Comparison of ENCODE assay signal across 18 cellular contexts in genomic region chr3:20097015-20097414, GRCh38. TPM values are rescaled to one million over a fixed set of nuclear protein-coding genes. Genes with fewer than 3 reads are reported as not detected.
DNase-seq lines count a peak whose midpoint lies in the region; ATAC-seq and TF ChIP-seq lines count a peak whose summit lies in the region.
"Had no signal": no experiment of that assay in that cellular context is flagged by ENCODE, and none has a peak within 500 bp of the region (broad histone marks: within the 10 kb centered on the region; RNA-seq: fewer than 3 reads in every experiment).

No MANE protein-coding gene starts in this region.

- TF ChIP-seq CTCF in VCaP (conservative IDR thresholded peaks at IDR 0.05) (no peak), dorsolateral prefrontal cortex (IDR thresholded peaks at IDR 0.05 in 54 of 56, conservative IDR thresholded peaks at IDR 0.05 in 2 of 56; ENCODE audit: low read depth in 1 of 56, partially characterized antibody in 56 of 56) (no peak)

- H3K9me3 Mint-ChIP-seq in activated T-cell treated with anti-CD3 and anti-CD28 coated beads, Interleukin-2, amount 50 U/mL, for 24 hours, result no peaks in the 10 kb centered on the region

- H3K4me3 ChIP-seq in dorsolateral prefrontal cortex, result no peak overlapping the region
- H3K4me3 ChIP-seq: left ventricle myocardium inferior had no signal

- peaks cover 50% of the 10 kb centered on the region for H3K36me3 Mint-ChIP-seq in activated T-cell treated with anti-CD3 and anti-CD28 coated beads, Interleukin-2, amount 50 U/mL, for 24 hours (ENCODE audit: low read depth)

- H3K27ac ChIP-seq in VCaP (peak overlapping the region; percentile 68), dorsolateral prefrontal cortex (peak overlapping the region in 36 of 59 donors; percentile 1 to 95 (median 46))
- H3K27ac ChIP-seq: left ventricle myocardium inferior, neutrophil had no signal

- H3K27ac Mint-ChIP-seq in activated T-cell treated with anti-CD3 and anti-CD28 coated beads, Interleukin-2, amount 50 U/mL, for 24 hours, result peak overlapping the region; percentile 29
- H3K27ac Mint-ChIP-seq: B cell had no signal

- ATAC-seq in sciatic nerve (peak; percentile 49), GM21381 (IDR thresholded peaks at IDR 0.05; ENCODE audit: unreplicated experiment) (no peak), HG03039 (IDR thresholded peaks at IDR 0.05; ENCODE audit: unreplicated experiment) (no peak)

- no peak for DNase-seq in activated T-cell treated with anti-CD3 and anti-CD28 coated beads, Interleukin-2, amount 50 U/mL, for 24 hours
- DNase-seq in activated T-cell treated with anti-CD3 and anti-CD28 coated beads, Interleukin-2, amount 50 U/mL, for 1 hour, result no peak
- no peak for DNase-seq in dorsolateral prefrontal cortex
- no peak for DNase-seq in sciatic nerve (ENCODE audit: low spot score)
- no peak for DNase-seq in stimulated activated CD4-positive, alpha-beta T cell treated with anti-CD3 and anti-CD28 coated beads, Interleukin-4, amount 100 ng/mL, for 24 hours
- DNase-seq: activated effector memory CD4-positive, alpha-beta T cell treated with anti-CD3 and anti-CD28 coated beads, Interleukin-2, amount 50 U/mL, for 16 hours; anterior cingulate cortex; EL; left ventricle myocardium inferior; NCI-H1105; NCI-H2081; NCI-H446 treated with DMSO at 0.1 percent for 48 hours; T-helper 9 cell had no signal

- no peaks in the 10 kb centered on the region for H3K27me3 ChIP-seq in dorsolateral prefrontal cortex
- H3K27me3 ChIP-seq: neutrophil had no signal

- intact Hi-C loops in dorsolateral prefrontal cortex (cut with DNase I) (no loop called here), sciatic nerve (cut with DNase I) (no loop called here)

- H3K4me1 Mint-ChIP-seq in activated T-cell treated with anti-CD3 and anti-CD28 coated beads, Interleukin-2, amount 50 U/mL, for 24 hours (ENCODE audit: low read depth), result peaks cover 31% of the 10 kb centered on the region

- no peaks in the 10 kb centered on the region for H3K27me3 Mint-ChIP-seq in activated T-cell treated with anti-CD3 and anti-CD28 coated beads, Interleukin-2, amount 50 U/mL, for 24 hours
- H3K27me3 Mint-ChIP-seq: B cell had no signal

- H3K4me3 Mint-ChIP-seq in activated T-cell treated with anti-CD3 and anti-CD28 coated beads, Interleukin-2, amount 50 U/mL, for 24 hours, result no peak overlapping the region
- H3K4me3 Mint-ChIP-seq: B cell had no signal

RNA-seq across cellular contexts. Expression of gene KAT2B, which starts 56.8 kb away (rescaled TPM):
- total RNA-seq in dorsolateral prefrontal cortex, result 100 to 1,000 TPM in 47 of 120 experiments, 10 to 100 TPM in 73; 45.8 to 193 (median 92.8) TPM
- 69.9 TPM for total RNA-seq in sciatic nerve
